ENCODE assay signal across 8 cellular contexts in genomic region chr17:41786227-41787020, GRCh38. TPM values are rescaled to one million over a fixed set of nuclear protein-coding genes. Genes with fewer than 3 reads are reported as not detected.
DNase-seq lines count a peak whose midpoint lies in the region; ATAC-seq, FAIRE-seq and TF ChIP-seq lines count a peak whose summit lies in the region.

JUP (minus strand) TSS chr17:41786711; CDS start chr17:41771854, 14,857 bp downstream.

- no peak for FAIRE-seq in RCC 7860 (lab: Jason Lieb, UNC)

- H3K4me3 ChIP-seq in KMS-11 (IDR thresholded peaks at IDR 0.05; ENCODE audit: insufficient read depth, low read depth, low read length): no peak within 1 kb of the TSS
- H3K4me3 ChIP-seq in esophagus squamous epithelium: peak within 1 kb of the TSS; percentile 63 to 82 (median 80)
- peak within 1 kb of the TSS; percentile 53 to 82 for H3K4me3 ChIP-seq in muscle layer of duodenum (ENCODE audit: low read depth in 1 of 2, low read length in 2 of 2)

- H3K36me3 ChIP-seq in KMS-11 (ENCODE audit: insufficient read depth): no peaks in the 10 kb centered on the region
- H3K36me3 ChIP-seq in esophagus squamous epithelium: peaks cover 0 to 13% (median 0%) of the 10 kb centered on the region in 3 donors
- H3K36me3 ChIP-seq in muscle layer of duodenum (ENCODE audit: control insufficient read depth in 1 of 2, insufficient read depth in 2 of 2, low read length in 2 of 2): no peaks in the 10 kb centered on the region

- peak in 3 of 4 donors; percentile 93 to 98 (median 95) for TF ChIP-seq POLR2A in esophagus squamous epithelium (IDR thresholded peaks at IDR 0.05)

- H2AFZ ChIP-seq in KMS-11 (ENCODE audit: low read depth): peak within 1 kb of the TSS; percentile 73

- H4K20me1 ChIP-seq in KMS-11 (ENCODE audit: insufficient read depth): no peaks in the 10 kb centered on the region

- TF ChIP-seq CTCF in KMS-11 (conservative IDR thresholded peaks at IDR 0.05; ENCODE audit: low read depth, low read length) (peak; percentile 83), esophagus squamous epithelium (IDR thresholded peaks at IDR 0.05) (peak in 5 of 6 experiments; percentile 40 to 76 (median 56))

- H3K27ac ChIP-seq in KMS-11: no peak within 1 kb of the TSS
- peak within 1 kb of the TSS; percentile 95 to 99 (median 98) for H3K27ac ChIP-seq in esophagus squamous epithelium
- H3K27ac ChIP-seq in muscle layer of duodenum (ENCODE audit: low read length): peak within 1 kb of the TSS; percentile 84

- no peaks in the 10 kb centered on the region for H3K27me3 ChIP-seq in KMS-11 (ENCODE audit: insufficient read depth, low read depth)
- peaks cover 0 to 24% (median 0%) of the 10 kb centered on the region in 4 donors for H3K27me3 ChIP-seq in esophagus squamous epithelium
- H3K27me3 ChIP-seq in muscle layer of duodenum (ENCODE audit: low read depth, low read length): no peaks in the 10 kb centered on the region

- intact Hi-C loops in esophagus squamous epithelium (cut with DNase I): no loop called here

- ATAC-seq in GM21381 (IDR thresholded peaks at IDR 0.05; ENCODE audit: unreplicated experiment): peak; percentile 76

- DNase-seq in CD1c-positive myeloid dendritic cell (ENCODE audit: extremely low spot score): peak; percentile 98
- DNase-seq in RCC 7860 (ENCODE audit: low spot score): peak; percentile 71
- peak; percentile 62 to 78 for DNase-seq in activated T-helper 1 cell treated with anti-CD3 and anti-CD28 coated beads, Interleukin-2, amount 50 U/mL, for 16 hours (ENCODE audit: low read depth in 1 of 2, low spot score in 1 of 2)
- peak; percentile 90 for DNase-seq in esophagus squamous epithelium (lab: John Stamatoyannopoulos, UW)
- peak; percentile 78 for DNase-seq in stimulated activated CD8-positive, alpha-beta memory T cell treated with anti-CD3 and anti-CD28 coated beads, Interleukin-7, amount 100 ng/mL, for 24 hours (ENCODE audit: low read depth)

- peaks cover 19% of the 10 kb centered on the region for H3K4me1 ChIP-seq in KMS-11 (ENCODE audit: low read depth, poor library complexity, severe bottlenecking)
- peaks cover 44 to 97% (median 60%) of the 10 kb centered on the region in 3 donors for H3K4me1 ChIP-seq in esophagus squamous epithelium
- H3K4me1 ChIP-seq in muscle layer of duodenum (ENCODE audit: control insufficient read depth in 1 of 2, insufficient read depth in 2 of 2, low read length in 2 of 2): peaks cover 3 to 39% of the 10 kb centered on the region in 2 donors

- WGBS in esophagus squamous epithelium, 2 donors: 3 to 10% methylated on average over 2 to 8 of the region's 79 CpGs

- peak within 1 kb of the TSS; percentile 94 for H3K4me2 ChIP-seq in KMS-11

- H3K9ac ChIP-seq in KMS-11: peak within 1 kb of the TSS; percentile 64; the same call in 1 of the 2 replicates

- no peaks in the 10 kb centered on the region; the same call in 1 of the 2 replicates for H3K79me2 ChIP-seq in KMS-11 (ENCODE audit: insufficient read depth, low read depth)

- no peaks in the 10 kb centered on the region for H3K9me3 ChIP-seq in esophagus squamous epithelium
- no peaks in the 10 kb centered on the region for H3K9me3 ChIP-seq in muscle layer of duodenum (ENCODE audit: control insufficient read depth in 1 of 2, low read length in 2 of 2)

RNA-seq across cellular contexts. Expression of gene JUP, which starts in this region (rescaled TPM):
- 1,000 to 10,000 TPM in 2 of 4 donors, 100 to 1,000 TPM in 2; 709 to 2,355 (median 1,148) TPM for total RNA-seq in esophagus squamous epithelium
